ENCODE assay signal across 1 cellular context in the genomic region with DNA sequence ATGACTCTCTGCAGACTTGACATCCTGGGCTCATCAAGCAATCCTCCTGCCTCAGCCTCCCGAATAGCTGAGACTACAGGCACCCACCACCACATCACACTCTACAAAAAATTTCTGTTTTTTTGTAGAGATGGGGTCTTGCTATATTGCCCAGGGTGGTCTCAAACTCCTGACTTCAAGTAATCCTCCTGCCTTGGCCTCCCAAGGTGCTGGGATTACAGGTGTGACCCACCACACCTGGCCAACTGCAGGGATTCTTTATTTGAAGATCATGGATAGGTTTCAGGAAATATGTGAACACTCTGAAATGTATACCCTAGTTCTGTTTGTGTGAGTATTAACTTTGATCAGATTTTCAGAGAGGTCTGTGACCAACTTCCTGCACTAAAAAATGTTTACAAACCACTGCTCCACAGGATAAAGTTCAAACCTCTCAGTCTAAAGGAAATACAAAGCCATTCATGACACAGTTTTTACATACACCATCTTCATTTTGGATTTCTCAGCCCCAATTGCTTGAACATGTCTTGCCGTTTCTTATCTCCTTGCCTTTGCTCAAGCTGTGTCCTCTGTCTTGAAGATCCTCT.
TF ChIP-seq lines count a peak whose summit lies in the region.

No MANE protein-coding gene starts in this region.

TF ChIP-seq in liver, 16 proteins besides CTCF, POLR2A, EP300 and RAD21 (continued from another document):
- TF ChIP-seq, protein P1, sequence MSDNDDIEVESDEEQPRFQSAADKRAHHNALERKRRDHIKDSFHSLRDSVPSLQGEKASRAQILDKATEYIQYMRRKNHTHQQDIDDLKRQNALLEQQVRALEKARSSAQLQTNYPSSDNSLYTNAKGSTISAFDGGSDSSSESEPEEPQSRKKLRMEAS (IDR thresholded peaks at IDR 0.05), result peak; percentile 32
- TF ChIP-seq NR2F2 (IDR thresholded peaks at IDR 0.05) (no peak), FOXA2 (IDR thresholded peaks at IDR 0.05) (peak; percentile 29), FOXA1 (IDR thresholded peaks at IDR 0.05) (no peak), HNF4A (conservative IDR thresholded peaks at IDR 0.05) (peak; percentile 74 to 78), RXRA (IDR thresholded peaks at IDR 0.05) (peak; percentile 14 to 28), TAF1 (conservative IDR thresholded peaks at IDR 0.05) (no peak), YY1 (IDR thresholded peaks at IDR 0.05) (no peak)
- TF ChIP-seq, protein P2, sequence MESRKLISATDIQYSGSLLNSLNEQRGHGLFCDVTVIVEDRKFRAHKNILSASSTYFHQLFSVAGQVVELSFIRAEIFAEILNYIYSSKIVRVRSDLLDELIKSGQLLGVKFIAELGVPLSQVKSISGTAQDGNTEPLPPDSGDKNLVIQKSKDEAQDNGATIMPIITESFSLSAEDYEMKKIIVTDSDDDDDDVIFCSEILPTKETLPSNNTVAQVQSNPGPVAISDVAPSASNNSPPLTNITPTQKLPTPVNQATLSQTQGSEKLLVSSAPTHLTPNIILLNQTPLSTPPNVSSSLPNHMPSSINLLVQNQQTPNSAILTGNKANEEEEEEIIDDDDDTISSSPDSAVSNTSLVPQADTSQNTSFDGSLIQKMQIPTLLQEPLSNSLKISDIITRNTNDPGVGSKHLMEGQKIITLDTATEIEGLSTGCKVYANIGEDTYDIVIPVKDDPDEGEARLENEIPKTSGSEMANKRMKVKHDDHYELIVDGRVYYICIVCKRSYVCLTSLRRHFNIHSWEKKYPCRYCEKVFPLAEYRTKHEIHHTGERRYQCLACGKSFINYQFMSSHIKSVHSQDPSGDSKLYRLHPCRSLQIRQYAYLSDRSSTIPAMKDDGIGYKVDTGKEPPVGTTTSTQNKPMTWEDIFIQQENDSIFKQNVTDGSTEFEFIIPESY (IDR thresholded peaks at IDR 0.05), result no peak
